Comparison of ENCODE assay signal across 16 cellular contexts in the genomic region with DNA sequence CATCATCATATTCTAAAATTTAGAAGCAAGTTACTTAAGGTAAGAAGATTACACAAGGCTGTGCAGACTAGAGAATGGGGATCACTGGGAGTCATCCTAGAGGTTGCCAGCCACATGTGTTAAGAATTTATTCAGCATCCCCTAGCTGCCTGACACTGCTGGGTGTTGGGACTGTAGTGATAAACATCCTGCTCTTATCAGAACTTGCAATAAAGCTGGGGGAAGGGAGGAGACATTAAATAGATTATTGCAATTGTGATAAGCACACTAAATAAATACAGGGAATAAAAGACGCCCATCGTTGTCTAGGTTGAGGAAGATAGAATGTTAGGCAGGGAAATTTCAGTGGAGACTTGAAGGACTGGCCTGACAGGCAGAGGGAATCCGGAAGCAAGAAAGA.
"Had no signal": no experiment of that assay in that cellular context is flagged by ENCODE, and none has a peak within 500 bp of the region (broad histone marks: within the 10 kb centered on the region; RNA-seq: fewer than 3 reads in every experiment).

No MANE protein-coding gene starts in this region.

- H3K4me3 ChIP-seq: cardiac muscle cell, coronary artery, thoracic aorta had no signal

- H3K27me3 ChIP-seq: cardiac muscle cell had no signal

- H3K9me3 ChIP-seq: thoracic aorta had no signal

- H3K36me3 ChIP-seq: cardiac muscle cell, thoracic aorta had no signal

- ATAC-seq: activated CD8-positive, alpha-beta T cell treated with anti-CD3 and anti-CD28 coated beads, Interleukin-2, amount 10 ng/mL, durations not matched to agents 7 days and 5 days; activated naive CD8-positive, alpha-beta T cell treated with anti-CD3 and anti-CD28 coated beads, Interleukin-2, amount 50 U/mL, for 24 hours; sciatic nerve; stimulated activated naive CD8-positive, alpha-beta T cell treated with anti-CD3 and anti-CD28 coated beads, Interleukin-15, amount 100 ng/mL, for 72 hours; WTC11 had no signal

- H3K27ac ChIP-seq: cardiac muscle cell, coronary artery, thoracic aorta had no signal

- DNase-seq: activated CD4-positive, alpha-beta T cell treated with anti-CD3 and anti-CD28 coated beads for 48 hours; activated CD8-positive, alpha-beta memory T cell treated with anti-CD3 and anti-CD28 coated beads, Interleukin-2, amount 50 U/mL, for 48 hours; activated CD8-positive, alpha-beta T cell treated with anti-CD3 and anti-CD28 coated beads, Interleukin-2, amount 10 ng/mL, durations not matched to agents 7 days and 5 days; activated naive CD4-positive, alpha-beta T cell treated with Interleukin-2 at 50 U/mL for 16 hours; activated naive CD8-positive, alpha-beta T cell treated with anti-CD3 and anti-CD28 coated beads, Interleukin-2, amount 50 U/mL, for 24 hours; effector CD8-positive, alpha-beta T cell; glutamatergic neuron; immature natural killer cell; nephron progenitor cell; stimulated activated CD4-positive, alpha-beta T cell treated with anti-CD3 and anti-CD28 coated beads, Interleukin-12 subunit alpha, Interleukin-12 subunit beta, amount 100 ng/mL, for 4 hours; stimulated activated naive CD8-positive, alpha-beta T cell treated with anti-CD3 and anti-CD28 coated beads, Interleukin-15, amount 100 ng/mL, for 72 hours had no signal
